Comparison of ENCODE assay signal across 8 cellular contexts in genomic region chr10:59337254-59337653, GRCh38. TPM values are rescaled to one million over a fixed set of nuclear protein-coding genes. Genes with fewer than 3 reads are reported as not detected.
DNase-seq lines count a peak whose midpoint lies in the region; ATAC-seq, FAIRE-seq and TF ChIP-seq lines count a peak whose summit lies in the region.

No MANE protein-coding gene starts in this region.

- TF ChIP-seq POLR2A in IMR-90 (IDR thresholded peaks at IDR 0.05; ENCODE audit: low read depth, low read length) (no peak), breast epithelium (IDR thresholded peaks at IDR 0.05) (no peak)

- no TSS peak for BruUV-seq in IMR-90 (replicated peaks; lab: Mats Ljungman, UMichigan)

- peak overlapping the region; percentile 15 for H3K4me2 ChIP-seq in IMR-90 (ENCODE audit: low read depth, low read length)

- peak overlapping the region; percentile 74 for H4K91ac ChIP-seq in IMR-90 (ENCODE audit: insufficient read depth, low read depth, low read length)

- H2BK5ac ChIP-seq in IMR-90 (ENCODE audit: low read depth, low read length, poor library complexity, severe bottlenecking): peak overlapping the region; percentile 98

- no peaks in the 10 kb centered on the region for H4K20me1 ChIP-seq in IMR-90 (ENCODE audit: insufficient read depth, low read length)

- H3K56ac ChIP-seq in IMR-90 (ENCODE audit: extremely low read depth, insufficient read depth, low read length): peak overlapping the region; percentile 44; the same call in 1 of the 2 replicates

- H3K9ac ChIP-seq in IMR-90 (ENCODE audit: low read depth, low read length): peak overlapping the region; percentile 26; the same call in 1 of the 2 replicates
- no peak overlapping the region for H3K9ac ChIP-seq in kidney (ENCODE audit: low read length in 2 of 2)
- H3K9ac ChIP-seq in stomach smooth muscle (ENCODE audit: low read length in 2 of 2): no peak overlapping the region

- CTCF ChIA-PET in IMR-90 (lab: Yijun Ruan, JAX): interaction anchor here (0.9 kb wide), 1 partner anchor 15 kb away, joined by 4 read pairs; no protein-coding TSS in a partner anchor

- in situ Hi-C loops in IMR-90 (cut with MboI; ENCODE audit: low sequenced_read_pairs): no loop called here

- peak overlapping the region; percentile 74 for H4K5ac ChIP-seq in IMR-90 (ENCODE audit: low read depth, low read length)

- ATAC-seq in IMR-90 (ENCODE audit: low read depth): peak; percentile 80

- H3K4ac ChIP-seq in IMR-90 (ENCODE audit: low read depth, low read length): peak overlapping the region; percentile 84

- no peak for TF ChIP-seq CTCF in IMR-90 (conservative IDR thresholded peaks at IDR 0.05; ENCODE audit: low read depth, low read length)
- no peak for TF ChIP-seq CTCF in breast epithelium (IDR thresholded peaks at IDR 0.05)
- TF ChIP-seq CTCF in kidney (IDR thresholded peaks at IDR 0.05; ENCODE audit: borderline replicate concordance, extremely low read depth, insufficient read depth): no peak
- no peak for TF ChIP-seq CTCF in D721Med (IDR thresholded peaks at IDR 0.05; ENCODE audit: insufficient read depth, missing control alignments)

- intact Hi-C loops in IMR-90 (cut with micrococcal nuclease) (no loop called here), breast epithelium (cut with DNase I; ENCODE audit: low total_unique reads) (no loop called here), kidney (cut with DNase I) (no loop called here)

- no peak overlapping the region for H3K4me3 ChIP-seq in IMR-90 (ENCODE audit: insufficient read depth, low read depth, low read length)
- H3K4me3 ChIP-seq in breast epithelium: no peak overlapping the region
- no peak overlapping the region for H3K4me3 ChIP-seq in kidney (ENCODE audit: low read length in 2 of 2)
- no peak overlapping the region for H3K4me3 ChIP-seq in stomach smooth muscle (ENCODE audit: low read length in 2 of 2)

- FAIRE-seq in kidney (lab: Jason Lieb, UNC): peak; percentile 80
- FAIRE-seq in D721Med (lab: Jason Lieb, UNC): no peak

- H3K79me1 ChIP-seq in IMR-90 (ENCODE audit: low read depth in 1 of 2, low read length in 2 of 2): no peaks in the 10 kb centered on the region

- H2BK15ac ChIP-seq in IMR-90 (ENCODE audit: low read depth, low read length): peak overlapping the region; percentile 37; the same call in 2 of the 3 replicates

- H2BK20ac ChIP-seq in IMR-90 (ENCODE audit: low read depth, low read length): peak overlapping the region; percentile 81

- peak overlapping the region; percentile 76 for H3K14ac ChIP-seq in IMR-90 (replicated peaks; ENCODE audit: low read depth, low read length)

- H2AK9ac ChIP-seq in IMR-90 (replicated peaks; ENCODE audit: low read depth, low read length, poor library complexity): peak overlapping the region; percentile 11

- H3K4me1 ChIP-seq in IMR-90 (ENCODE audit: control insufficient read depth, insufficient read depth, low read length) (peaks cover 13% of the 10 kb centered on the region), breast epithelium (peaks cover 0 to 4% of the 10 kb centered on the region in 2 donors), kidney (ENCODE audit: control insufficient read depth in 1 of 2, insufficient read depth in 1 of 2, low read depth in 1 of 2, low read length in 2 of 2) (peaks cover 4 to 9% of the 10 kb centered on the region in 2 donors), stomach smooth muscle (ENCODE audit: control insufficient read depth, insufficient read depth, low read length) (peaks cover 21% of the 10 kb centered on the region)

- peak overlapping the region; percentile 2; the same call in 1 of the 2 replicates for H2AK5ac ChIP-seq in IMR-90 (ENCODE audit: low read depth, low read length)

- no peak for TF ChIP-seq RAD21 in IMR-90 (IDR thresholded peaks at IDR 0.05; ENCODE audit: low read length)

- POLR2A ChIA-PET in IMR-90 (lab: Charles Lee; ENCODE audit: unreplicated experiment): no interaction called here

- H3K27ac ChIP-seq in IMR-90 (ENCODE audit: insufficient read depth, low read length) (peak overlapping the region; percentile 75), breast epithelium (peak overlapping the region; percentile 48 to 72), kidney (ENCODE audit: low read depth in 2 of 2, low read length in 2 of 2) (no peak overlapping the region), stomach smooth muscle (ENCODE audit: low read length) (peak overlapping the region; percentile 50)

- H3K9me1 ChIP-seq in IMR-90 (ENCODE audit: insufficient read depth, low read length): peaks cover 12% of the 10 kb centered on the region; the same call in 1 of the 2 replicates

- H3K23ac ChIP-seq in IMR-90 (ENCODE audit: low read depth, low read length): peak overlapping the region; percentile 70

- peak overlapping the region in 1 of 2 experiments; percentile 87; a peak in 3 of 4 replicates for H4K8ac ChIP-seq in IMR-90 (ENCODE audit: low read depth in 2 of 2, low read length in 2 of 2)

- H3K27me3 ChIP-seq in IMR-90 (ENCODE audit: control insufficient read depth, insufficient read depth, low read length): no peaks in the 10 kb centered on the region
- no peaks in the 10 kb centered on the region for H3K27me3 ChIP-seq in breast epithelium
- no peaks in the 10 kb centered on the region for H3K27me3 ChIP-seq in stomach smooth muscle (ENCODE audit: control insufficient read depth in 1 of 2, insufficient read depth in 2 of 2, low read length in 2 of 2)

- dilution Hi-C loops in IMR-90 (cut with HindIII; ENCODE audit: low sequenced_read_pairs, unreplicated experiment): no loop called here

- H2AFZ ChIP-seq in IMR-90 (replicated peaks; ENCODE audit: low read length, poor library complexity): peak overlapping the region; percentile 65

- DNase-seq in IMR-90 (peak; percentile 64), breast epithelium (ENCODE audit: low spot score in 2 of 2) (peak in 1 of 2 donors; percentile 67), kidney (no peak), D721Med (ENCODE audit: insufficient read length, low spot score) (no peak), NCI-H1436 treated with DMSO at 0.1 percent for 48 hours (lab: John Stamatoyannopoulos, UW) (no peak)
- DNase-seq in activated T-cell treated with anti-CD3 and anti-CD28 coated beads, Interleukin-2, amount 50 U/mL, for 1 hour: no peak
- no peak for DNase-seq in stimulated activated naive CD4-positive, alpha-beta T cell treated with Interleukin-2 at 50 U/mL for 16 hours (lab: John Stamatoyannopoulos, UW)

- H3K18ac ChIP-seq in IMR-90 (ENCODE audit: low read depth, low read length): peak overlapping the region; percentile 88

- H2BK120ac ChIP-seq in IMR-90 (ENCODE audit: low read depth, low read length): peak overlapping the region; percentile 94

- H3K9me3 ChIP-seq in IMR-90 (ENCODE audit: control insufficient read depth, insufficient read depth, low read length): no peaks in the 10 kb centered on the region
- H3K9me3 ChIP-seq in breast epithelium: no peaks in the 10 kb centered on the region
- no peaks in the 10 kb centered on the region for H3K9me3 ChIP-seq in kidney (ENCODE audit: control insufficient read depth in 1 of 2, low read length in 2 of 2)
- H3K9me3 ChIP-seq in stomach smooth muscle (ENCODE audit: control insufficient read depth in 2 of 2, low read length in 2 of 2): no peaks in the 10 kb centered on the region

- H3K36me3 ChIP-seq in IMR-90 (ENCODE audit: control insufficient read depth, insufficient read depth, low read length) (no peaks in the 10 kb centered on the region), breast epithelium (no peaks in the 10 kb centered on the region), kidney (ENCODE audit: control insufficient read depth in 1 of 2, insufficient read depth in 2 of 2, low read length in 2 of 2) (no peaks in the 10 kb centered on the region), stomach smooth muscle (ENCODE audit: control insufficient read depth in 2 of 2, insufficient read depth in 2 of 2, low read length in 2 of 2) (peaks cover 0 to 4% of the 10 kb centered on the region in 2 donors)

TF ChIP-seq in IMR-90, 13 proteins besides CTCF, POLR2A, EP300 and RAD21 (continues in another document):
- TF ChIP-seq CEBPB (IDR thresholded peaks at IDR 0.05; ENCODE audit: low read depth, low read length) (no peak), MAFK (IDR thresholded peaks at IDR 0.05; ENCODE audit: low read depth, low read length) (no peak), MXI1 (IDR thresholded peaks at IDR 0.05; ENCODE audit: borderline replicate concordance, low read depth, low read length) (no peak), RFX5 (IDR thresholded peaks at IDR 0.05; ENCODE audit: low read depth, low read length) (no peak), BHLHE40 (IDR thresholded peaks at IDR 0.05; ENCODE audit: low read depth, low read length) (no peak), CHD1 (IDR thresholded peaks at IDR 0.05; ENCODE audit: low read depth, low read length) (no peak), SMC3 (IDR thresholded peaks at IDR 0.05; ENCODE audit: low read depth, low read length) (no peak), RCOR1 (IDR thresholded peaks at IDR 0.05; ENCODE audit: insufficient replicate concordance, low read length) (no peak), USF2 (IDR thresholded peaks at IDR 0.05; ENCODE audit: low read depth, low read length) (no peak), NFE2L2 (IDR thresholded peaks at IDR 0.05; ENCODE audit: low read depth, low read length) (no peak), MAZ (IDR thresholded peaks at IDR 0.05; ENCODE audit: borderline replicate concordance, low read depth, low read length) (no peak), FOS (IDR thresholded peaks at IDR 0.05; ENCODE audit: low read depth, low read length) (no peak)

RNA-seq across cellular contexts. Expression of gene FAM13C, which starts 25.1 kb away (rescaled TPM):
- total RNA-seq in IMR-90 (2012; rRNA removed) (2.9 and 3.3 TPM in 2 replicates), breast epithelium (10 to 100 TPM in 2 of 3 donors, 1 to 10 TPM in 1; 6.9 to 17.8 (median 13.9) TPM), kidney (8.8 TPM)
- polyA plus RNA-seq in IMR-90 (2012; rRNA removed) (1.1 and 1.6 TPM in 2 replicates), kidney (ENCODE audit: insufficient read depth, low read depth, low replicate concordance) (1.5 TPM)
- 1.1 and 1.4 TPM in 2 replicates for polyA plus RNA-seq in IMR-90 (2012; cell fraction: cytosol; rRNA removed)
- polyA plus RNA-seq in IMR-90 (2012; cell fraction: nucleus; rRNA removed; ENCODE audit: low replicate concordance): 1.0 and 4.2 TPM in 2 replicates

Comparison
In these comparisons a context has a peak if more than half of its experiments do, and no peak if none do; other contexts are left out.
1. H3K27ac ChIP-seq: peak in IMR-90 (single experiment), breast epithelium (2 of 2) and stomach smooth muscle (single experiment); none in kidney (0 of 2).